ENCODE assay signal across 23 cellular contexts in the genomic region with DNA sequence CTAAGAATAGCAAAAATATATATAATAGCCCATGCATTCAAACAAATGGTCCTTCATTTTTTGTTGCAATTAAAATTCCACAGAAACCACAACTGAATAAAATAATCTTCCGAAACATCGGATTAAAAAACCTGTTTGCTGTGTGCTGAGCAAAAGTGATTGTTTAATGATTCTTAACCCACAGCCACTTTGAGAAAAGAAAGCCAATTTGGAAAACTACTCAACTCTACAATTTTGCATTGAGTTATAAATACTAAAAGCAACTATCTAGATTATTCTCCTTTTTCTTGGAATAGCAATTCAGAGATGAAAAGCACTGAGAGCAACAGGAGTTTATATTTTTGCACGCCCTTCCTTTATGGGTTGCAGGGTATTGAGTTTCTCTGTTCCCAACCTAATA. TPM values are rescaled to one million over a fixed set of nuclear protein-coding genes. Genes with fewer than 3 reads are reported as not detected.
"Had no signal": no experiment of that assay in that cellular context is flagged by ENCODE, and none has a peak within 500 bp of the region (broad histone marks: within the 10 kb centered on the region; RNA-seq: fewer than 3 reads in every experiment).

No MANE protein-coding gene starts in this region.

- DNase-seq: IMR-90, Kasumi-1, MM.1S, NCI-H1105, NCI-H1417, NCI-H1436 treated with DMSO at 0.1 percent for 48 hours, NCI-H1694, NCI-H187 treated with DMSO at 0.1 percent for 48 hours, NCI-H2081, NCI-H2107, NCI-H2171, NCI-H226, NCI-H446, NCI-H510A, NCI-H524 treated with DMSO at 0.1 percent for 48 hours, NCI-H69, NCI-H774, SHP77, T-helper 1 cell had no signal

- H3K9ac ChIP-seq: KMS-11 had no signal

- H3K27ac ChIP-seq: KMS-11, RWPE1 had no signal

- H3K4me2 ChIP-seq: KMS-11 had no signal

- FAIRE-seq: HepG2 had no signal

- ATAC-seq: HepG2, SK-N-SH treated with all-trans-retinoic acid at 6 μM for 48 hours had no signal

RNA-seq across cellular contexts. Expression of gene ADRB1, which starts 8.0 kb away (rescaled TPM):
- polyA plus RNA-seq: HepG2, IMR-90 had no signal
